In genomic region chr19:35468637-35469036, GRCh38 we compare ENCODE assay signal across 9 cellular contexts. TPM values are rescaled to one million over a fixed set of nuclear protein-coding genes. Genes with fewer than 3 reads are reported as not detected.
DNase-seq lines count a peak whose midpoint lies in the region; ATAC-seq and TF ChIP-seq lines count a peak whose summit lies in the region.
"Had no signal": no experiment of that assay in that cellular context is flagged by ENCODE, and none has a peak within 500 bp of the region (broad histone marks: within the 10 kb centered on the region; RNA-seq: fewer than 3 reads in every experiment).

No MANE protein-coding gene starts in this region.

- no peaks in the 10 kb centered on the region for H3F3A ChIP-seq in PC-9 (ENCODE audit: insufficient read depth, low read depth)

- ATAC-seq in Right ventricle myocardium inferior = peak; percentile 62
- peak; percentile 70 for ATAC-seq in HG03066 (IDR thresholded peaks at IDR 0.05; ENCODE audit: low read depth, unreplicated experiment)
- peak; percentile 90 for ATAC-seq in right cardiac atrium
- no peak for ATAC-seq in HG03095 (IDR thresholded peaks at IDR 0.05; ENCODE audit: unreplicated experiment)

- no peaks in the 10 kb centered on the region for H3K79me2 ChIP-seq in PC-9 (ENCODE audit: low read depth)

- CTCF ChIA-PET in PC-9 (lab: Charles Lee) = interaction anchor here (0.7 kb wide), 1 partner anchor 324 kb away, joined by 3 read pairs; no protein-coding TSS in a partner anchor

- H3K9me3 ChIP-seq in PC-9 (ENCODE audit: insufficient read depth, low read depth) (no peaks in the 10 kb centered on the region), right cardiac atrium (ENCODE audit: control insufficient read depth, low read length) (no peaks in the 10 kb centered on the region)

- POLR2A ChIA-PET in PC-9 (lab: Charles Lee; ENCODE audit: unreplicated experiment) = no interaction called here

- H3K36me3 ChIP-seq in PC-9 (ENCODE audit: low read depth) = no peaks in the 10 kb centered on the region

- no peak overlapping the region for H3K4me2 ChIP-seq in PC-9

- WGBS in right cardiac atrium = 26% methylated on average over 2 of the region's 2 CpGs

- no TSS peak for BruUV-seq in PC-9 (replicated peaks; lab: Mats Ljungman, UMichigan)

- H3K27ac ChIP-seq in PC-9 (no peak overlapping the region), right cardiac atrium (ENCODE audit: low read length) (no peak overlapping the region)

- intact Hi-C loops in Right ventricle myocardium inferior (cut with DNase I) = loop anchor here (1.0 kb wide), 1 partner anchor 116 kb away; no protein-coding TSS in a partner anchor
- intact Hi-C loops in cardiac septum (cut with DNase I) = loop anchor here (1.0 to 5.0 kb wide), 2 partner anchors 46 to 116 kb away; no protein-coding TSS in a partner anchor
- intact Hi-C loops in PC-9 (cut with micrococcal nuclease; ENCODE audit: unreplicated experiment) = loop anchor here (1.0 to 5.0 kb wide), 4 partner anchors 115 to 200 kb away; partner anchors contain the start of gene USF2
- intact Hi-C loops in right cardiac atrium (cut with DNase I) = loop anchor here in 2 of 4 donors (5.0 to 10.0 kb wide), 3 partner anchors 51 to 116 kb away; partner anchors contain the start of gene FFAR3 (in 1 of the 2)

- no peaks in the 10 kb centered on the region for H4K20me1 ChIP-seq in PC-9 (ENCODE audit: insufficient read depth)

- H3K4me3 ChIP-seq in PC-9 (no peak overlapping the region), right cardiac atrium (ENCODE audit: low read length) (no peak overlapping the region)

- H2AFZ ChIP-seq in PC-9 = no peak overlapping the region

- DNase-seq in Right ventricle myocardium inferior (ENCODE audit: missing footprints) (no peak), cardiac septum (ENCODE audit: low spot score) (no peak), PC-9 (peak; percentile 38 to 55), right cardiac atrium (peak; percentile 30 to 65 (median 60))
- peak; percentile 86 for DNase-seq in activated effector memory CD4-positive, alpha-beta T cell treated with anti-CD3 and anti-CD28 coated beads, Interleukin-2, amount 50 U/mL, for 16 hours
- DNase-seq in stimulated activated CD4-positive, alpha-beta T cell treated with anti-CD3 and anti-CD28 coated beads, Interleukin-15, amount 100 ng/mL, for 48 hours (ENCODE audit: low read depth in 2 of 2) = peak; percentile 45 to 46

- H3K27me3 ChIP-seq in PC-9 (ENCODE audit: insufficient read depth, low read depth) = no peaks in the 10 kb centered on the region
- no peaks in the 10 kb centered on the region for H3K27me3 ChIP-seq in right cardiac atrium (ENCODE audit: control insufficient read depth, insufficient read depth)

- no peaks in the 10 kb centered on the region for H3K4me1 ChIP-seq in PC-9 (replicated peaks; ENCODE audit: insufficient read depth)
- no peaks in the 10 kb centered on the region for H3K4me1 ChIP-seq in right cardiac atrium (ENCODE audit: control insufficient read depth, insufficient read depth, low read length)

- TF ChIP-seq CTCF in PC-9 (conservative IDR thresholded peaks at IDR 0.05) = peak; percentile 79

- no peaks in the 10 kb centered on the region for H3K9me2 ChIP-seq in PC-9 (ENCODE audit: insufficient read depth)

RNA-seq across cellular contexts. Expression of gene FFAR2, which starts 20.6 kb away (rescaled TPM):
- total RNA-seq in Right ventricle myocardium inferior (0.32 TPM), cardiac septum (0.97 TPM), PC-9 (2021) (not detected in 2 replicates), right cardiac atrium (under 1 TPM in 3 of 4 donors, not detected in 1; 0.28 to 0.63 (median 0.44) TPM)
- polyA plus RNA-seq in right cardiac atrium = 0.11 TPM
- total RNA-seq: pulmonary artery endothelial cell had no signal

RNA-seq across cellular contexts. Expression of gene KRTDAP, which starts 21.6 kb away (rescaled TPM):
- not detected for total RNA-seq in Right ventricle myocardium inferior
- total RNA-seq in cardiac septum = not detected
- total RNA-seq in PC-9 (2021) = not detected in 2 replicates
- total RNA-seq in right cardiac atrium = not detected
- polyA plus RNA-seq in right cardiac atrium = 0.29 TPM
- total RNA-seq: pulmonary artery endothelial cell had no signal

RNA-seq across cellular contexts. Expression of gene DMKN, which starts 44.8 kb away (rescaled TPM):
- 3.4 TPM for total RNA-seq in Right ventricle myocardium inferior
- total RNA-seq in cardiac septum = 4.2 TPM
- total RNA-seq in PC-9 (2021) = 135 and 144 TPM in 2 replicates
- total RNA-seq in right cardiac atrium = 10 to 100 TPM in 3 of 4 donors, 1 to 10 TPM in 1; 9.1 to 23.4 (median 15.7) TPM
- 22.8 TPM for polyA plus RNA-seq in right cardiac atrium
- total RNA-seq: pulmonary artery endothelial cell had no signal

RNA-seq across cellular contexts. Expression of gene SBSN, which starts 59.5 kb away (rescaled TPM):
- total RNA-seq in Right ventricle myocardium inferior = not detected
- not detected for total RNA-seq in cardiac septum
- 0.76 and 0.88 TPM in 2 replicates for total RNA-seq in PC-9 (2021)
- not detected for total RNA-seq in right cardiac atrium
- not detected for polyA plus RNA-seq in right cardiac atrium
- total RNA-seq: pulmonary artery endothelial cell had no signal

Comparison
In these comparisons a context has a peak if more than half of its experiments do, and no peak if none do; other contexts are left out.
1. DNase-seq: peak in PC-9 (2 of 2), activated effector memory CD4-positive, alpha-beta T cell treated with anti-CD3 and anti-CD28 coated beads, Interleukin-2, amount 50 U/mL, for 16 hours (single experiment), right cardiac atrium (3 of 3) and stimulated activated CD4-positive, alpha-beta T cell treated with anti-CD3 and anti-CD28 coated beads, Interleukin-15, amount 100 ng/mL, for 48 hours (2 of 2); none in Right ventricle myocardium inferior (single experiment) and cardiac septum (single experiment).